In genomic region chr3:115092220-115092791, GRCh38 we compare ENCODE assay signal across 9 cellular contexts. TPM values are rescaled to one million over a fixed set of nuclear protein-coding genes. Genes with fewer than 3 reads are reported as not detected.
DNase-seq lines count a peak whose midpoint lies in the region; ATAC-seq and TF ChIP-seq lines count a peak whose summit lies in the region.
"Had no signal": no experiment of that assay in that cellular context is flagged by ENCODE, and none has a peak within 500 bp of the region (broad histone marks: within the 10 kb centered on the region; RNA-seq: fewer than 3 reads in every experiment).

No MANE protein-coding gene starts in this region.

- no peak overlapping the region for H2AK5ac ChIP-seq in trophoblast cell (ENCODE audit: low read length)

- H4K91ac ChIP-seq in trophoblast cell (ENCODE audit: low read depth, low read length): no peak overlapping the region

- no peaks in the 10 kb centered on the region for H3K9me3 ChIP-seq in Panc1 (ENCODE audit: control insufficient read depth, insufficient read depth, low read depth, low read length)
- no peaks in the 10 kb centered on the region for H3K9me3 ChIP-seq in gastroesophageal sphincter
- H3K9me3 ChIP-seq in trophoblast cell (ENCODE audit: insufficient read depth, low read depth, low read length): no peaks in the 10 kb centered on the region

- TF ChIP-seq POLR2A in gastroesophageal sphincter (IDR thresholded peaks at IDR 0.05): no peak

- TF ChIP-seq EP300 in gastroesophageal sphincter (IDR thresholded peaks at IDR 0.05): no peak

- H3K36me3 ChIP-seq in Panc1 (ENCODE audit: control insufficient read depth, insufficient read depth, low read length) (no peaks in the 10 kb centered on the region), gastroesophageal sphincter (no peaks in the 10 kb centered on the region), trophoblast cell (ENCODE audit: control insufficient read depth in 1 of 2, insufficient read depth in 2 of 2, low read length in 2 of 2) (no peaks in the 10 kb centered on the region)

- no peaks in the 10 kb centered on the region for H3K79me2 ChIP-seq in trophoblast cell (ENCODE audit: control insufficient read depth, insufficient read depth, low read length, poor library complexity)

- in situ Hi-C loops in Panc1 (cut with HindIII; ENCODE audit: low pct_unique_long_range_greater_than_20kb, low sequenced_read_pairs): no loop called here

- H3K4me1 ChIP-seq in Panc1 (ENCODE audit: control insufficient read depth, insufficient read depth, low read length): no peaks in the 10 kb centered on the region
- peaks cover 4 to 67% (median 13%) of the 10 kb centered on the region in 3 donors for H3K4me1 ChIP-seq in gastroesophageal sphincter
- H3K4me1 ChIP-seq in trophoblast cell (ENCODE audit: control insufficient read depth in 1 of 2, insufficient read depth in 2 of 2, low read length in 2 of 2): no peaks in the 10 kb centered on the region

- 19 to 21% methylated on average over 4 of the region's 4 CpGs for WGBS in gastroesophageal sphincter (ENCODE audit: low coverage in 1 of 2), 2 donors
- no CpG with 5 or more reads among the region's 4 CpGs for WGBS in trophoblast cell (ENCODE audit: extremely low coverage, insufficient coverage, insufficient read length)

- no peak overlapping the region for H2AFZ ChIP-seq in trophoblast cell (ENCODE audit: insufficient read depth, low read length, poor library complexity)

- POLR2A ChIA-PET in Panc1 (lab: Charles Lee): no interaction called here

- H3K9me3 Mint-ChIP-seq in Calu3 (ENCODE audit: low read depth, unreplicated experiment): no peaks in the 10 kb centered on the region
- H3K9me3 Mint-ChIP-seq in activated naive CD4-positive, alpha-beta T cell treated with anti-CD3 and anti-CD28 coated beads for 36 hours: no peaks in the 10 kb centered on the region
- H3K9me3 Mint-ChIP-seq: activated naive CD4-positive, alpha-beta T cell treated with anti-CD3 and anti-CD28 coated beads, Interleukin-2, amount 50 U/mL, for 24 hours had no signal

- H3K9ac ChIP-seq in trophoblast cell (ENCODE audit: low read length): no peak overlapping the region

- H3K4me3 ChIP-seq in Panc1 (ENCODE audit: low read depth in 2 of 2, low read length in 2 of 2): no peak overlapping the region
- H3K4me3 ChIP-seq in gastroesophageal sphincter: no peak overlapping the region
- no peak overlapping the region for H3K4me3 ChIP-seq in trophoblast cell (ENCODE audit: low read depth, low read length)

- no peak overlapping the region for H2BK12ac ChIP-seq in trophoblast cell (ENCODE audit: low read length)

- BruUV-seq in Calu3 (replicated peaks; lab: Mats Ljungman, UMichigan): no TSS peak
- no TSS peak for BruUV-seq in Panc1 (replicated peaks; lab: Mats Ljungman, UMichigan)

- no peaks in the 10 kb centered on the region for H3K27me3 Mint-ChIP-seq in Calu3 (ENCODE audit: unreplicated experiment)
- H3K27me3 Mint-ChIP-seq in activated naive CD4-positive, alpha-beta T cell treated with anti-CD3 and anti-CD28 coated beads for 36 hours (ENCODE audit: low read depth): no peaks in the 10 kb centered on the region
- H3K27me3 Mint-ChIP-seq: activated naive CD4-positive, alpha-beta T cell treated with anti-CD3 and anti-CD28 coated beads, Interleukin-2, amount 50 U/mL, for 24 hours had no signal

- no peak overlapping the region for H3K4me3 Mint-ChIP-seq in Calu3 (ENCODE audit: low read depth, unreplicated experiment)
- H3K4me3 Mint-ChIP-seq in activated naive CD4-positive, alpha-beta T cell treated with anti-CD3 and anti-CD28 coated beads for 36 hours: no peak overlapping the region
- H3K4me3 Mint-ChIP-seq: activated naive CD4-positive, alpha-beta T cell treated with anti-CD3 and anti-CD28 coated beads, Interleukin-2, amount 50 U/mL, for 24 hours had no signal

- H3K4me2 ChIP-seq in trophoblast cell (ENCODE audit: low read length): no peak overlapping the region

- H4K8ac ChIP-seq in trophoblast cell (ENCODE audit: low read depth, low read length): no peak overlapping the region

- H3K23ac ChIP-seq in trophoblast cell (ENCODE audit: low read length): no peak overlapping the region

- no peak overlapping the region for H2BK5ac ChIP-seq in trophoblast cell (ENCODE audit: low read depth, low read length, poor library complexity)

- no peak overlapping the region for H3K14ac ChIP-seq in trophoblast cell (ENCODE audit: low read length)

- H3K27me3 ChIP-seq in Panc1 (ENCODE audit: control insufficient read depth, insufficient read depth, low read length) (no peaks in the 10 kb centered on the region), gastroesophageal sphincter (no peaks in the 10 kb centered on the region), trophoblast cell (ENCODE audit: insufficient read depth, low read length) (no peaks in the 10 kb centered on the region)

- no peak overlapping the region for H3K18ac ChIP-seq in trophoblast cell (ENCODE audit: low read length)

- CTCF ChIA-PET in Calu3 (lab: Charles Lee) (interaction anchor here (0.7 to 1.1 kb wide), 2 partner anchors 14 to 39 kb away, joined by 3 read pairs; no protein-coding TSS in a partner anchor), Panc1 (lab: Charles Lee) (interaction anchor here (0.6 kb wide), 1 partner anchor 40 kb away, joined by 3 read pairs; no protein-coding TSS in a partner anchor)
- CTCF ChIA-PET in activated naive CD4-positive, alpha-beta T cell treated with anti-CD3 and anti-CD28 coated beads for 36 hours (lab: Charles Lee): interaction anchor here (0.6 to 3.8 kb wide), 22 partner anchors 9 to 692 kb away, joined by 3 to 67 read pairs (median 4); no protein-coding TSS in a partner anchor

- TF ChIP-seq CTCF in Calu3 (IDR thresholded peaks at IDR 0.05; ENCODE audit: unreplicated experiment) (peak; percentile 30), Panc1 (IDR thresholded peaks at IDR 0.05) (peak; percentile 85), gastroesophageal sphincter (IDR thresholded peaks at IDR 0.05) (peak; percentile 58 to 88 (median 80))

- H4K12ac ChIP-seq in trophoblast cell (ENCODE audit: low read depth, low read length): no peak overlapping the region

- no peak overlapping the region for H2BK120ac ChIP-seq in trophoblast cell (ENCODE audit: insufficient read depth, low read length, poor library complexity)

- ATAC-seq in GM19463 (IDR thresholded peaks at IDR 0.05; ENCODE audit: unreplicated experiment) (peak; percentile 66), Panc1 (peak; percentile 99), gastroesophageal sphincter (peak; percentile 93)

- H3K4ac ChIP-seq in trophoblast cell (ENCODE audit: low read depth, low read length): no peak overlapping the region

- H3K27ac ChIP-seq in Panc1 (ENCODE audit: low read length) (no peak overlapping the region), gastroesophageal sphincter (no peak overlapping the region), trophoblast cell (ENCODE audit: low read depth, low read length) (no peak overlapping the region)

- no peaks in the 10 kb centered on the region for H3K36me3 Mint-ChIP-seq in Calu3 (ENCODE audit: insufficient read depth, unreplicated experiment)
- H3K36me3 Mint-ChIP-seq in activated naive CD4-positive, alpha-beta T cell treated with anti-CD3 and anti-CD28 coated beads for 36 hours (ENCODE audit: low read depth): no peaks in the 10 kb centered on the region
- H3K36me3 Mint-ChIP-seq: activated naive CD4-positive, alpha-beta T cell treated with anti-CD3 and anti-CD28 coated beads, Interleukin-2, amount 50 U/mL, for 24 hours had no signal

- intact Hi-C loops in Calu3 (cut with micrococcal nuclease; ENCODE audit: unreplicated experiment) (loop anchor here (1.0 to 5.0 kb wide), 7 partner anchors 52 to 730 kb away; no protein-coding TSS in a partner anchor), Panc1 (cut with micrococcal nuclease; ENCODE audit: unreplicated experiment) (loop anchor here (1.0 to 5.0 kb wide), 4 partner anchors 77 to 710 kb away; no protein-coding TSS in a partner anchor)
- intact Hi-C loops in activated naive CD4-positive, alpha-beta T cell treated with anti-CD3 and anti-CD28 coated beads for 36 hours (cut with micrococcal nuclease): loop anchor here (1.0 to 5.0 kb wide), 10 partner anchors 52 to 722 kb away; partner anchors contain the start of gene ZBTB20

- H3K79me1 ChIP-seq in trophoblast cell (ENCODE audit: low read length): no peaks in the 10 kb centered on the region

- no peaks in the 10 kb centered on the region for H3K4me1 Mint-ChIP-seq in Calu3 (ENCODE audit: low read depth, unreplicated experiment)
- H3K4me1 Mint-ChIP-seq in activated naive CD4-positive, alpha-beta T cell treated with anti-CD3 and anti-CD28 coated beads for 36 hours (ENCODE audit: low read depth): peaks cover 34% of the 10 kb centered on the region

- H3K27ac Mint-ChIP-seq in Calu3 (ENCODE audit: unreplicated experiment): no peak overlapping the region
- H3K27ac Mint-ChIP-seq in activated naive CD4-positive, alpha-beta T cell treated with anti-CD3 and anti-CD28 coated beads for 36 hours: no peak overlapping the region
- H3K27ac Mint-ChIP-seq: activated naive CD4-positive, alpha-beta T cell treated with anti-CD3 and anti-CD28 coated beads, Interleukin-2, amount 50 U/mL, for 24 hours had no signal

- DNase-seq in Calu3: peak; percentile 50
- peak in 46 of 76 experiments; percentile 2 to 64 (median 19) for DNase-seq in HUDEP-2 (lab: John Stamatoyannopoulos, UW; ENCODE audit: unreplicated experiment in 76 of 76)
- DNase-seq in Panc1 (ENCODE audit: low read depth, low spot score): peak; percentile 32
- DNase-seq in activated naive CD4-positive, alpha-beta T cell treated with anti-CD3 and anti-CD28 coated beads for 36 hours: peak; percentile 79
- peak; percentile 33 to 56 for DNase-seq in trophoblast cell
- DNase-seq in amniotic stem cell (lab: John Stamatoyannopoulos, UW): no peak

RNA-seq across cellular contexts. Expression of gene ZBTB20, which starts 54.8 kb away (rescaled TPM):
- total RNA-seq in Calu3 (2022) (24.1 and 28.3 TPM in 2 replicates), Panc1 (2021; ENCODE audit: unreplicated experiment) (4.1 TPM), gastroesophageal sphincter (100 to 1,000 TPM in 2 of 4 donors, 10 to 100 TPM in 2; 53.1 to 113 (median 98.4) TPM)
- 1.7 TPM for polyA plus RNA-seq in Panc1 (2012; ENCODE audit: insufficient read length)
- 1 to 10 TPM; 4.5 to 4.7 TPM for total RNA-seq in activated naive CD4-positive, alpha-beta T cell treated with anti-CD3 and anti-CD28 coated beads for 36 hours
- polyA plus RNA-seq in trophoblast cell (2013): 0.15 and 0.31 TPM in 2 replicates

Comparison
In these comparisons a context has a peak if more than half of its experiments do, and no peak if none do; other contexts are left out.
1. CTCF ChIP-seq: peak in every context shown above with its lines; median percentile 85 in Panc1; 80 in gastroesophageal sphincter; 30 in Calu3.